Comparison of ENCODE assay signal across 16 cellular contexts in genomic region chr12:49733219-49734017, GRCh38.
"Had no signal": no experiment of that assay in that cellular context is flagged by ENCODE, and none has a peak within 500 bp of the region (broad histone marks: within the 10 kb centered on the region; RNA-seq: fewer than 3 reads in every experiment).

No MANE protein-coding gene starts in this region.

- H3K27ac ChIP-seq: breast epithelium, dorsolateral prefrontal cortex, ovary had no signal

- H3K4me1 ChIP-seq: breast epithelium had no signal

- H3K4me1 Mint-ChIP-seq: activated naive CD8-positive, alpha-beta T cell treated with anti-CD3 and anti-CD28 coated beads for 36 hours; nephron progenitor cell; T-helper 17 cell had no signal

- H3K27ac Mint-ChIP-seq: activated naive CD8-positive, alpha-beta T cell treated with anti-CD3 and anti-CD28 coated beads for 36 hours; nephron progenitor cell; stimulated activated naive CD8-positive, alpha-beta T cell treated with anti-CD3 and anti-CD28 coated beads, Interleukin-15, Interleukin-2, amounts not matched to agents 100 ng/mL and 50 ng/mL, for 24 hours; T-helper 17 cell had no signal

- ATAC-seq: esophagus mucosa, left lobe of liver, T-helper 17 cell had no signal

- H3K4me3 ChIP-seq: breast epithelium, dorsolateral prefrontal cortex, ovary had no signal

- H3K4me3 Mint-ChIP-seq: activated naive CD8-positive, alpha-beta T cell treated with anti-CD3 and anti-CD28 coated beads for 36 hours; nephron progenitor cell; stimulated activated naive CD8-positive, alpha-beta T cell treated with anti-CD3 and anti-CD28 coated beads, Interleukin-15, Interleukin-2, amounts not matched to agents 100 ng/mL and 50 ng/mL, for 24 hours; T-helper 17 cell had no signal

- H3K9me3 ChIP-seq: breast epithelium, ovary had no signal

- DNase-seq: activated CD4-positive, alpha-beta T cell treated with anti-CD3 and anti-CD28 coated beads, Interleukin-2, amount 50 U/mL, for 1 hour; activated effector memory CD4-positive, alpha-beta T cell treated with Interleukin-2 at 50 U/mL for 16 hours; activated naive CD8-positive, alpha-beta T cell treated with anti-CD3 and anti-CD28 coated beads for 36 hours; activated T-cell treated with anti-CD3 and anti-CD28 coated beads, Interleukin-2, amount 50 U/mL, for 1 hour; anterior cingulate cortex; dorsolateral prefrontal cortex; islet precursor cell; nephron progenitor cell; ovary; stimulated activated CD4-positive, alpha-beta T cell treated with anti-CD3 and anti-CD28 coated beads, Interleukin-4, amount 100 ng/mL, for 1 hour; stimulated activated CD8-positive, alpha-beta memory T cell treated with anti-CD3 and anti-CD28 coated beads, Interleukin-4, amount 100 ng/mL, for 48 hours; T-helper 17 cell had no signal

- H3K9me3 Mint-ChIP-seq: stimulated activated naive CD8-positive, alpha-beta T cell treated with anti-CD3 and anti-CD28 coated beads, Interleukin-15, Interleukin-2, amounts not matched to agents 100 ng/mL and 50 ng/mL, for 24 hours had no signal

- H3K36me3 ChIP-seq: breast epithelium, ovary had no signal

- H3K27me3 Mint-ChIP-seq: activated naive CD8-positive, alpha-beta T cell treated with anti-CD3 and anti-CD28 coated beads for 36 hours had no signal

- H3K27me3 ChIP-seq: breast epithelium, dorsolateral prefrontal cortex, ovary had no signal
